ENCODE assay signal across 26 cellular contexts in the genomic region with DNA sequence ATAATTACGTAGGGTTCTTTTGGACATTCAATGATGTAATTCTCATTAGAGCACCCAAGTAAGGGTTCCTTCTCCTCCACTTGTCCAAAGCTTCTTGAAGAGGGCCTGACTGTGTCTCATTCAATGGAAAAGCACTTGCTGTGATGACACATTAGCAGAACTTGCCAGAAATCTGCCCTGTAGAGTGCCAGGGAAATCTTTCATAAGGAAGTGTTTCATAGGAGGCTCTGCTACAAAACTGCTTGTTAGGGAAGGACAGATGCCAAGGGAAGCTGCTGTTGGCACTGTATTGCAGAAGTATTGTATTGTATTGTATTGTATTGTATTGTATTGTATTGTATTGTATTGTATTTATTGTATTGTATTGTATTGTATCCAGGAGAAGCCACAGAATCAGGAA. TPM values are rescaled to one million over a fixed set of nuclear protein-coding genes. Genes with fewer than 3 reads are reported as not detected.
DNase-seq lines count a peak whose midpoint lies in the region; ATAC-seq and TF ChIP-seq lines count a peak whose summit lies in the region.
"Had no signal": no experiment of that assay in that cellular context is flagged by ENCODE, and none has a peak within 500 bp of the region (broad histone marks: within the 10 kb centered on the region; RNA-seq: fewer than 3 reads in every experiment).

No MANE protein-coding gene starts in this region.

- DNase-seq in ACHN (peak; percentile 7), NCI-H226 (peak; percentile 55), dedifferentiated amniotic fluid mesenchymal stem cell (ENCODE audit: extremely low spot score) (peak; percentile 20), iris pigment epithelial cell (ENCODE audit: low read depth) (peak; percentile 16), testis (no peak), SKM-1 (lab: John Stamatoyannopoulos, UW; ENCODE audit: unreplicated experiment) (no peak)
- no peak for DNase-seq in stimulated activated naive CD4-positive, alpha-beta T cell (lab: John Stamatoyannopoulos, UW)
- DNase-seq: activated CD4-positive, alpha-beta T cell treated with anti-CD3 and anti-CD28 coated beads, Interleukin-2, amount 10 ng/mL, durations not matched to agents 7 days and 5 days; activated CD8-positive, alpha-beta memory T cell treated with anti-CD3 and anti-CD28 coated beads, Interleukin-2, amount 50 U/mL, for 4 hours; activated gamma-delta T cell; amniotic stem cell; CD4-positive, CD25-positive, alpha-beta regulatory T cell; cerebellar nuclear complex; GF-D8; H7; IMR-90; midbrain; NCI-H1930; NCI-H510A treated with DMSO at 0.1 percent for 48 hours; psoas muscle; stimulated activated CD8-positive, alpha-beta memory T cell treated with anti-CD3 and anti-CD28 coated beads, Interleukin-4, amount 100 ng/mL, for 48 hours; T-helper 1 cell had no signal

- no peak for TF ChIP-seq CTCF in testis (IDR thresholded peaks at IDR 0.05)

- H3K4me3 ChIP-seq in testis: no peak overlapping the region
- H3K4me3 ChIP-seq: gastroesophageal sphincter, GM12878, psoas muscle, vagina had no signal

- WGBS in testis, 2 donors: 87 to 91% methylated on average over 1 of the region's 1 CpG

- no peak for TF ChIP-seq POLR2A in testis (IDR thresholded peaks at IDR 0.05)

- no peaks in the 10 kb centered on the region for H3K27me3 ChIP-seq in testis
- H3K27me3 ChIP-seq: gastroesophageal sphincter, vagina had no signal

- H3K4me1 ChIP-seq in testis: no peaks in the 10 kb centered on the region
- H3K4me1 ChIP-seq: gastroesophageal sphincter, psoas muscle, vagina had no signal

- in situ Hi-C loops in ACHN (cut with HindIII; ENCODE audit: low pct_ligation_motif_present, low pct_unique_long_range_greater_than_20kb, low sequenced_read_pairs): no loop called here

- no peak overlapping the region for H3K27ac ChIP-seq in testis
- H3K27ac ChIP-seq: gastroesophageal sphincter, psoas muscle, vagina had no signal

- intact Hi-C loops in testis (cut with DNase I; ENCODE audit: low total_unique reads): no loop called here

- no peaks in the 10 kb centered on the region for H3K9me3 ChIP-seq in testis
- H3K9me3 ChIP-seq: gastroesophageal sphincter, psoas muscle, vagina had no signal

- no peak for ATAC-seq in HG03097 (IDR thresholded peaks at IDR 0.05; ENCODE audit: low FRiP score, unreplicated experiment)
- ATAC-seq: gastroesophageal sphincter, GM12878, psoas muscle had no signal

- H3K36me3 ChIP-seq in testis (ENCODE audit: low read depth, missing control alignments): no peaks in the 10 kb centered on the region
- H3K36me3 ChIP-seq: gastroesophageal sphincter, vagina had no signal

RNA-seq across cellular contexts. Expression of gene MPDZ, which starts 45.5 kb away (rescaled TPM):
- total RNA-seq in testis: 10 to 100 TPM; 38.2 to 42.8 TPM
- 25.4 TPM for polyA plus RNA-seq in testis (ENCODE audit: insufficient read depth, low read depth, low replicate concordance)
- total RNA-seq: activated CD4-positive, alpha-beta T cell treated with anti-CD3 and anti-CD28 coated beads, Interleukin-2, amount 10 ng/mL, durations not matched to agents 7 days and 5 days had no signal
- polyA plus RNA-seq: CD4-positive, CD25-positive, alpha-beta regulatory T cell; GM12878 had no signal

Comparison
In these comparisons a context has a peak if more than half of its experiments do, and no peak if none do; other contexts are left out.
1. DNase-seq: peak in ACHN (single experiment), NCI-H226 (single experiment), dedifferentiated amniotic fluid mesenchymal stem cell (single experiment) and iris pigment epithelial cell (single experiment); none in stimulated activated naive CD4-positive, alpha-beta T cell (0 of 6), testis (single experiment) and SKM-1 (single experiment).